ENCODE assay signal across 10 cellular contexts in the genomic region with DNA sequence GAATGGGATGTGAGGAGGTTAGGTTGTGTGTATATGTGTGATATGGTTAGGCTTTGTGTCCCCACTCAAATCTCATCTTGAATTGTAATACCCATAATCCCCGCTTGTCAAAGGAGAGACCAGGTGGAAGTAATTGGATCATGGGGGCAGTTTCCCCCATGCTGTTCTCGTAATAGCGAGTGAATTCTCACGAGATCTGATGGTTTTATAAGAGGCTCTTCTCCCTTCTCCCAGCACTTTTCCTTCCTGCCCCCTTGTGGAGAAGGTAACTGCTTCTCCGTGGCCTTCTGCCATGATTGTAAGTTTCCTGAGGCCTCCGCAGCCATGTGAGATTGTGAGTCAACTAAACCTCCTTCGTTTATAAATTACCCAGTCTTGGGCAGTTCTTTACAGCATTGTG. TPM values are rescaled to one million over a fixed set of nuclear protein-coding genes. Genes with fewer than 3 reads are reported as not detected.
DNase-seq lines count a peak whose midpoint lies in the region; ATAC-seq and TF ChIP-seq lines count a peak whose summit lies in the region.
"Had no signal": no experiment of that assay in that cellular context is flagged by ENCODE, and none has a peak within 500 bp of the region (broad histone marks: within the 10 kb centered on the region; RNA-seq: fewer than 3 reads in every experiment).

No MANE protein-coding gene starts in this region.

- POLR2A ChIA-PET in AG04450 (lab: Yijun Ruan, JAX), result interaction anchor here (1.2 kb wide), 1 partner anchor 56 kb away, joined by 11 read pairs; a partner anchor contains a TSS

- H3K27ac Mint-ChIP-seq in brain, result peak overlapping the region in 3 of 5 experiments; percentile 45 to 87 (median 80)
- peak overlapping the region; percentile 53 to 76 for H3K27ac Mint-ChIP-seq in natural killer cell treated with Interleukin-12 subunit alpha and Interleukin-12 subunit beta and Interleukin-15 and Interleukin-18, amount 100 ng/mL, for 72 hours

- peaks cover 15% of the 10 kb centered on the region for H3K27me3 Mint-ChIP-seq in brain
- H3K27me3 Mint-ChIP-seq in natural killer cell treated with Interleukin-12 subunit alpha and Interleukin-12 subunit beta and Interleukin-15 and Interleukin-18, amount 100 ng/mL, for 72 hours, result peaks cover 9 to 15% of the 10 kb centered on the region in 2 donors

- H3K4me3 Mint-ChIP-seq in brain, result peak overlapping the region; percentile 86 to 91 (median 88)
- H3K4me3 Mint-ChIP-seq in natural killer cell treated with Interleukin-12 subunit alpha and Interleukin-12 subunit beta and Interleukin-15 and Interleukin-18, amount 100 ng/mL, for 72 hours, result peak overlapping the region; percentile 81

- DNase-seq in AG04450 (ENCODE audit: low read depth, low spot score), result no peak
- DNase-seq in HCEC 1CT, result peak; percentile 20
- DNase-seq in natural killer cell treated with Interleukin-12 subunit alpha and Interleukin-12 subunit beta and Interleukin-15 and Interleukin-18, amount 100 ng/mL, for 72 hours (ENCODE audit: low spot score), result no peak
- no peak for DNase-seq in ecto neural progenitor cell (ENCODE audit: low spot score)
- no peak for DNase-seq in germinal center (ENCODE audit: low spot score)
- DNase-seq in foreskin melanocyte, result no peak

- CTCF ChIA-PET in AG04450 (lab: Charles Lee), result interaction anchor here (0.5 to 1.5 kb wide), 46 partner anchors 9 to 1500 kb away, joined by 3 to 35 read pairs (median 4); a partner anchor contains a TSS

- H3K4me1 Mint-ChIP-seq in brain, result peaks cover 21% of the 10 kb centered on the region
- peaks cover 6 to 10% of the 10 kb centered on the region in 2 donors for H3K4me1 Mint-ChIP-seq in natural killer cell treated with Interleukin-12 subunit alpha and Interleukin-12 subunit beta and Interleukin-15 and Interleukin-18, amount 100 ng/mL, for 72 hours (ENCODE audit: low read depth in 2 of 2)

- H3K36me3 Mint-ChIP-seq in brain, result peaks cover 6% of the 10 kb centered on the region
- H3K36me3 Mint-ChIP-seq in natural killer cell treated with Interleukin-12 subunit alpha and Interleukin-12 subunit beta and Interleukin-15 and Interleukin-18, amount 100 ng/mL, for 72 hours, result no peaks in the 10 kb centered on the region

- H3K9me3 Mint-ChIP-seq in brain, result no peaks in the 10 kb centered on the region
- no peaks in the 10 kb centered on the region for H3K9me3 Mint-ChIP-seq in natural killer cell treated with Interleukin-12 subunit alpha and Interleukin-12 subunit beta and Interleukin-15 and Interleukin-18, amount 100 ng/mL, for 72 hours

- peak; percentile 17; the same call in 1 of the 2 replicates for TF ChIP-seq CTCF in AG04450 (IDR thresholded peaks at IDR 0.05; ENCODE audit: low read depth, low read length)
- no peak for TF ChIP-seq CTCF in brain (conservative IDR thresholded peaks at IDR 0.05)

- H3K27ac ChIP-seq in AG04450 (ENCODE audit: low read depth, low read length), result no peak overlapping the region

- peaks cover 2% of the 10 kb centered on the region; the same call in 1 of the 2 replicates for H3K9me3 ChIP-seq in AG04450 (ENCODE audit: control insufficient read depth, insufficient read depth, low read length)
- H3K9me3 ChIP-seq: adrenal gland had no signal

- no peak overlapping the region for H3K4me3 ChIP-seq in AG04450 (ENCODE audit: low read depth, low read length)

- H3K27me3 ChIP-seq in AG04450 (ENCODE audit: control insufficient read depth, insufficient read depth, low read length), result no peaks in the 10 kb centered on the region
- H3K27me3 ChIP-seq: adrenal gland had no signal

- ATAC-seq in natural killer cell treated with Interleukin-12 subunit alpha and Interleukin-12 subunit beta and Interleukin-15 and Interleukin-18, amount 100 ng/mL, for 72 hours, result no peak
- no peak for ATAC-seq in GM21515 (IDR thresholded peaks at IDR 0.05; ENCODE audit: unreplicated experiment)

RNA-seq across cellular contexts. Expression of a gene that starts 47.3 kb away (rescaled TPM):
- not detected in 2 replicates for polyA plus RNA-seq in AG04450 (2011; rRNA removed)
- not detected in 2 replicates for polyA minus RNA-seq in AG04450 (2011; rRNA and poly(A)+ RNA removed)
- polyA plus RNA-seq in brain (ENCODE audit: insufficient read depth, low read depth, low replicate concordance), result not detected
- not detected for total RNA-seq in natural killer cell treated with Interleukin-12 subunit alpha and Interleukin-12 subunit beta and Interleukin-15 and Interleukin-18, amount 100 ng/mL, for 72 hours
- total RNA-seq: adrenal gland, posterior vena cava had no signal
- polyA plus RNA-seq: adrenal gland had no signal

RNA-seq across cellular contexts. Expression of a gene that starts 55.9 kb away (rescaled TPM):
- polyA plus RNA-seq in AG04450 (2011; rRNA removed) (63.1 and 74.1 TPM in 2 replicates), brain (ENCODE audit: insufficient read depth, low read depth, low replicate concordance) (107 TPM)
- 8.6 and 16.9 TPM in 2 replicates for polyA minus RNA-seq in AG04450 (2011; rRNA and poly(A)+ RNA removed)
- total RNA-seq in natural killer cell treated with Interleukin-12 subunit alpha and Interleukin-12 subunit beta and Interleukin-15 and Interleukin-18, amount 100 ng/mL, for 72 hours, result 100 to 1,000 TPM; 191 to 253 TPM
